Comparison of ENCODE assay signal across 1 cellular context in the genomic region with DNA sequence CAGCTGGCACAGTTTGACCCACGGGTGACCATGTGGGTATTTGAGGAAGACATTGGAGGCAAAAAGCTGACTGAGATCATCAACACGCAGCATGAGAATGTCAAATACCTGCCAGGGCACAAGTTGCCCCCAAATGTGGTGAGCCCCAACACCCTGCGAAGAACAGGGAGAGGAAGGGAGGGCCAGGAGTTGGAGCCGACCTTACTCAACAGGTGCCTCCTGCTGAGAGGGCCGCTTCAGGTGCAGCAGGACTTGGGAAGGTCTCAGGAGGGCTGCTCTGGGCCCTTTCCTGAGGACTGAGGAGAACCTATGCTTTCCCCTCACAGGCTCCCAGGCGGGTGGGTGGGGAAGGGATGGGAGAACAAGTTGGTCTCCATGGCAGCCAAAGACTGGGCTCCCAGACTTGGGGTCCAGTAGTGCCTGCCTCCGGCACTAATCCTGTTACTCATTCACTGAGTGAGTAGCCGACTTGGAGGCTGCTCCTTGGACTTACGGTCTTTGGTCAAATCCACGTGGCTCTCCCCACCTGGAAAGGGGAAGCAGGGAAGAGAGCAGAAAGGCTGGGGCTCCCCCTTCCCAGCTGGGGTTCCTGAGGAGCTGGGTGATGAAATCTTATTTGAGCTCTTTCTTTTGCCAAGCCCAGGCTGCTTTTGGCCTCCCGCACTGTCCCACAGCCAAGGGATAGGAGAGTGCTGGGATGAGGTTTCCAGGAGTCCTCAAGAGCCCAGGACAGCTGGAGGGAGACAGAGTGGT.
TF ChIP-seq lines count a peak whose summit lies in the region.

No MANE protein-coding gene starts in this region.

TF ChIP-seq in IMR-90, 13 proteins besides CTCF, POLR2A, EP300 and RAD21:
- TF ChIP-seq, protein P1, sequence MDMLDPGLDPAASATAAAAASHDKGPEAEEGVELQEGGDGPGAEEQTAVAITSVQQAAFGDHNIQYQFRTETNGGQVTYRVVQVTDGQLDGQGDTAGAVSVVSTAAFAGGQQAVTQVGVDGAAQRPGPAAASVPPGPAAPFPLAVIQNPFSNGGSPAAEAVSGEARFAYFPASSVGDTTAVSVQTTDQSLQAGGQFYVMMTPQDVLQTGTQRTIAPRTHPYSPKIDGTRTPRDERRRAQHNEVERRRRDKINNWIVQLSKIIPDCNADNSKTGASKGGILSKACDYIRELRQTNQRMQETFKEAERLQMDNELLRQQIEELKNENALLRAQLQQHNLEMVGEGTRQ (IDR thresholded peaks at IDR 0.05; ENCODE audit: low read depth, low read length), result no peak
- TF ChIP-seq RFX5 (IDR thresholded peaks at IDR 0.05; ENCODE audit: low read depth, low read length) (no peak), MAZ (IDR thresholded peaks at IDR 0.05; ENCODE audit: borderline replicate concordance, low read depth, low read length) (no peak), FOS (IDR thresholded peaks at IDR 0.05; ENCODE audit: low read depth, low read length) (no peak), RCOR1 (IDR thresholded peaks at IDR 0.05; ENCODE audit: insufficient replicate concordance, low read length) (no peak), CEBPB (IDR thresholded peaks at IDR 0.05; ENCODE audit: low read depth, low read length) (no peak)
